Comparison of ENCODE assay signal across 1 cellular context in the genomic region with DNA sequence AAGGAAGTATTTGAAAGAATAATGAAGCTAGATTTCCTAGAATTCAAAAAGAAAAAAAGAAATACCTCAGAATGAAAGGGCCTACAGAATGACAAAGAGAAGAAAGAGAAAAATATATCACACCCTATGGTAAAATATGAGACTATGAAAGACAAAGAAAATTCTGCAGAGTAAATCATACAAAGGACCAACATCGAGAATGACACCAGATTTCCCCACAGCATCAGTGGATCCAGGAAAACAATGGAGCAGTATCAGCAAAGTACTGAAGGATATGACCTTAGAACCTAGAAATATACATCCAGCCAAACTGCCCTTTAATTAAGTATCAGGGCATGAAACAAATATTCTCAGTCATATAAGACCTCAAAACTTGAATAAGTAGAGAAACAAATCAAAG.
TF ChIP-seq lines count a peak whose summit lies in the region.

No MANE protein-coding gene starts in this region.

TF ChIP-seq in K562, 482 proteins besides CTCF, POLR2A, EP300 and RAD21:
- TF ChIP-seq BCOR (IDR thresholded peaks at IDR 0.05) (no peak), CBX5 (IDR thresholded peaks at IDR 0.05; ENCODE audit: borderline replicate concordance, low read depth) (peak; percentile 91), NRF1 (conservative IDR thresholded peaks at IDR 0.05 in 1 of 2, IDR thresholded peaks at IDR 0.05 in 1 of 2) (no peak), TRIM28 (IDR thresholded peaks at IDR 0.05) (peak; percentile 92), TRIM24 (IDR thresholded peaks at IDR 0.05) (peak in 1 of 2 experiments; percentile 67; a peak in 3 of 4 replicates), CBX3 (IDR thresholded peaks at IDR 0.05; ENCODE audit: borderline replicate concordance in 1 of 2, low read length in 2 of 2) (peak in 1 of 2 experiments; percentile 92; a peak in 2 of 3 replicates), CBX1 (IDR thresholded peaks at IDR 0.05; ENCODE audit: low read depth) (0 out of 2 replicates have a peak, but pooled peaks have one; percentile 57)
